ENCODE assay signal across 1 cellular context in the genomic region with DNA sequence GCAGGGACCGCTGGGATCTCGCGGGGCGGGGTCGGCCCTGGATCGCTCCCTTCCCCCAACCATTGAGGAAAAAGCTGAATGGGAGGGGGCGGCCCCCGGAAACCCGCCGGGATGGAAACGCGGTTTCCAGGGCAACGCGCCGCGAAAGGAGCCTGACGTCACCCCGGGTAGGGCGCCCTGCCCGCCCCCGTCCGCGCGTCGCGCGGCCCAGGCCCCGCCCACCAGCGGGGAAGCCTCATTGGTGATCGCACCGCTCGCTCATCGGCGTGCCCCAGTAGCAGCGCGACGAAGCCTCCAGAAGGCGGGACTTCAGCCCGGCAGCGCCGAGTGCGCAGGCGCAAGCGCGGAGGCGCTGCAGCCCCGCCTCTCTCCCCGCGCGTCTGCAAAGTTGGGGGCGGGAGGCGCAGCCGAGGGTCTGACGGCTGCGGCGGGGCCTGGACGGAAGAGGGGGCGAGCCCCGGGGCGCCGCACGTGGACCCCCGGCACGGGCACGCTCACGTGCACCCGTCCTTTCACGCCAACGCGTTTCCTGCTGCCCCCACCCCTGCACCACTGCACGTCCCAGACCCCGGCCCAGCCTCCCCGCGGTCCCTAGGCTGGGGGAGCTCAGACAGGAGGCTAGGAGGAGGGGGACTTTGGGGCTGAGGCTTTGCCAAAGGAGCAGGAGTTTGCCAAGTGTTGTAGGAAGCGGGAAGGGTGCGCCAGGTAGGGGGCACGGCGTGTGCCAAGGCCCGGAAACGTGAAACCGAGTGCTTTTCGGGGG.
TF ChIP-seq lines count a peak whose summit lies in the region.

No MANE protein-coding gene starts in this region.

TF ChIP-seq in WTC11, 78 proteins besides CTCF, POLR2A, EP300 and RAD21 (continued from another document and continues in another):
- TF ChIP-seq, protein P1, sequence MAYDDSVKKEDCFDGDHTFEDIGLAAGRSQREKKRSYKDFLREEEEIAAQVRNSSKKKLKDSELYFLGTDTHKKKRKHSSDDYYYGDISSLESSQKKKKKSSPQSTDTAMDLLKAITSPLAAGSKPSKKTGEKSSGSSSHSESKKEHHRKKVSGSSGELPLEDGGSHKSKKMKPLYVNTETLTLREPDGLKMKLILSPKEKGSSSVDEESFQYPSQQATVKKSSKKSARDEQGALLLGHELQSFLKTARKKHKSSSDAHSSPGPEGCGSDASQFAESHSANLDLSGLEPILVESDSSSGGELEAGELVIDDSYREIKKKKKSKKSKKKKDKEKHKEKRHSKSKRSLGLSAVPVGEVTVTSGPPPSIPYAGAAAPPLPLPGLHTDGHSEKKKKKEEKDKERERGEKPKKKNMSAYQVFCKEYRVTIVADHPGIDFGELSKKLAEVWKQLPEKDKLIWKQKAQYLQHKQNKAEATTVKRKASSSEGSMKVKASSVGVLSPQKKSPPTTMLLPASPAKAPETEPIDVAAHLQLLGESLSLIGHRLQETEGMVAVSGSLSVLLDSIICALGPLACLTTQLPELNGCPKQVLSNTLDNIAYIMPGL (CRISPR knock-in tag; IDR thresholded peaks at IDR 0.05): no peak
- TF ChIP-seq, protein P2, sequence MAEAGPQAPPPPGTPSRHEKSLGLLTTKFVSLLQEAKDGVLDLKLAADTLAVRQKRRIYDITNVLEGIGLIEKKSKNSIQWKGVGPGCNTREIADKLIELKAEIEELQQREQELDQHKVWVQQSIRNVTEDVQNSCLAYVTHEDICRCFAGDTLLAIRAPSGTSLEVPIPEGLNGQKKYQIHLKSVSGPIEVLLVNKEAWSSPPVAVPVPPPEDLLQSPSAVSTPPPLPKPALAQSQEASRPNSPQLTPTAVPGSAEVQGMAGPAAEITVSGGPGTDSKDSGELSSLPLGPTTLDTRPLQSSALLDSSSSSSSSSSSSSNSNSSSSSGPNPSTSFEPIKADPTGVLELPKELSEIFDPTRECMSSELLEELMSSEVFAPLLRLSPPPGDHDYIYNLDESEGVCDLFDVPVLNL (CRISPR knock-in tag; IDR thresholded peaks at IDR 0.05; ENCODE audit: borderline replicate concordance, low read depth): no peak
- 0 out of 2 replicates have a peak, but pooled peaks have one; percentile 64 for TF ChIP-seq ZNF232 (CRISPR knock-in tag; IDR thresholded peaks at IDR 0.05)
- no peak for TF ChIP-seq NR1H2 (CRISPR knock-in tag; IDR thresholded peaks at IDR 0.05)
- TF ChIP-seq CBFB (CRISPR knock-in tag; IDR thresholded peaks at IDR 0.05; ENCODE audit: low read depth): no peak
- no peak for TF ChIP-seq ZNF317 (CRISPR knock-in tag; IDR thresholded peaks at IDR 0.05; ENCODE audit: borderline replicate concordance, low read depth)
- TF ChIP-seq PRRX2 (CRISPR knock-in tag; IDR thresholded peaks at IDR 0.05): no peak
- TF ChIP-seq FOXP1 (CRISPR knock-in tag; IDR thresholded peaks at IDR 0.05; ENCODE audit: borderline replicate concordance): 0 out of 2 replicates have a peak, but pooled peaks have one; percentile 44
- TF ChIP-seq RELA (CRISPR knock-in tag; IDR thresholded peaks at IDR 0.05; ENCODE audit: borderline replicate concordance): no peak
- no peak for TF ChIP-seq SMAD3 (CRISPR knock-in tag; IDR thresholded peaks at IDR 0.05; ENCODE audit: borderline replicate concordance)
- no peak for TF ChIP-seq ZNF121 (CRISPR knock-in tag; IDR thresholded peaks at IDR 0.05)
- TF ChIP-seq, protein P3, sequence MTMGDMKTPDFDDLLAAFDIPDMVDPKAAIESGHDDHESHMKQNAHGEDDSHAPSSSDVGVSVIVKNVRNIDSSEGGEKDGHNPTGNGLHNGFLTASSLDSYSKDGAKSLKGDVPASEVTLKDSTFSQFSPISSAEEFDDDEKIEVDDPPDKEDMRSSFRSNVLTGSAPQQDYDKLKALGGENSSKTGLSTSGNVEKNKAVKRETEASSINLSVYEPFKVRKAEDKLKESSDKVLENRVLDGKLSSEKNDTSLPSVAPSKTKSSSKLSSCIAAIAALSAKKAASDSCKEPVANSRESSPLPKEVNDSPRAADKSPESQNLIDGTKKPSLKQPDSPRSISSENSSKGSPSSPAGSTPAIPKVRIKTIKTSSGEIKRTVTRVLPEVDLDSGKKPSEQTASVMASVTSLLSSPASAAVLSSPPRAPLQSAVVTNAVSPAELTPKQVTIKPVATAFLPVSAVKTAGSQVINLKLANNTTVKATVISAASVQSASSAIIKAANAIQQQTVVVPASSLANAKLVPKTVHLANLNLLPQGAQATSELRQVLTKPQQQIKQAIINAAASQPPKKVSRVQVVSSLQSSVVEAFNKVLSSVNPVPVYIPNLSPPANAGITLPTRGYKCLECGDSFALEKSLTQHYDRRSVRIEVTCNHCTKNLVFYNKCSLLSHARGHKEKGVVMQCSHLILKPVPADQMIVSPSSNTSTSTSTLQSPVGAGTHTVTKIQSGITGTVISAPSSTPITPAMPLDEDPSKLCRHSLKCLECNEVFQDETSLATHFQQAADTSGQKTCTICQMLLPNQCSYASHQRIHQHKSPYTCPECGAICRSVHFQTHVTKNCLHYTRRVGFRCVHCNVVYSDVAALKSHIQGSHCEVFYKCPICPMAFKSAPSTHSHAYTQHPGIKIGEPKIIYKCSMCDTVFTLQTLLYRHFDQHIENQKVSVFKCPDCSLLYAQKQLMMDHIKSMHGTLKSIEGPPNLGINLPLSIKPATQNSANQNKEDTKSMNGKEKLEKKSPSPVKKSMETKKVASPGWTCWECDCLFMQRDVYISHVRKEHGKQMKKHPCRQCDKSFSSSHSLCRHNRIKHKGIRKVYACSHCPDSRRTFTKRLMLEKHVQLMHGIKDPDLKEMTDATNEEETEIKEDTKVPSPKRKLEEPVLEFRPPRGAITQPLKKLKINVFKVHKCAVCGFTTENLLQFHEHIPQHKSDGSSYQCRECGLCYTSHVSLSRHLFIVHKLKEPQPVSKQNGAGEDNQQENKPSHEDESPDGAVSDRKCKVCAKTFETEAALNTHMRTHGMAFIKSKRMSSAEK (CRISPR knock-in tag; IDR thresholded peaks at IDR 0.05; ENCODE audit: borderline replicate concordance): no peak
- TF ChIP-seq ZNF671 (CRISPR knock-in tag; IDR thresholded peaks at IDR 0.05): no peak
- TF ChIP-seq, protein P4, sequence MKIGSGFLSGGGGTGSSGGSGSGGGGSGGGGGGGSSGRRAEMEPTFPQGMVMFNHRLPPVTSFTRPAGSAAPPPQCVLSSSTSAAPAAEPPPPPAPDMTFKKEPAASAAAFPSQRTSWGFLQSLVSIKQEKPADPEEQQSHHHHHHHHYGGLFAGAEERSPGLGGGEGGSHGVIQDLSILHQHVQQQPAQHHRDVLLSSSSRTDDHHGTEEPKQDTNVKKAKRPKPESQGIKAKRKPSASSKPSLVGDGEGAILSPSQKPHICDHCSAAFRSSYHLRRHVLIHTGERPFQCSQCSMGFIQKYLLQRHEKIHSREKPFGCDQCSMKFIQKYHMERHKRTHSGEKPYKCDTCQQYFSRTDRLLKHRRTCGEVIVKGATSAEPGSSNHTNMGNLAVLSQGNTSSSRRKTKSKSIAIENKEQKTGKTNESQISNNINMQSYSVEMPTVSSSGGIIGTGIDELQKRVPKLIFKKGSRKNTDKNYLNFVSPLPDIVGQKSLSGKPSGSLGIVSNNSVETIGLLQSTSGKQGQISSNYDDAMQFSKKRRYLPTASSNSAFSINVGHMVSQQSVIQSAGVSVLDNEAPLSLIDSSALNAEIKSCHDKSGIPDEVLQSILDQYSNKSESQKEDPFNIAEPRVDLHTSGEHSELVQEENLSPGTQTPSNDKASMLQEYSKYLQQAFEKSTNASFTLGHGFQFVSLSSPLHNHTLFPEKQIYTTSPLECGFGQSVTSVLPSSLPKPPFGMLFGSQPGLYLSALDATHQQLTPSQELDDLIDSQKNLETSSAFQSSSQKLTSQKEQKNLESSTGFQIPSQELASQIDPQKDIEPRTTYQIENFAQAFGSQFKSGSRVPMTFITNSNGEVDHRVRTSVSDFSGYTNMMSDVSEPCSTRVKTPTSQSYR (CRISPR knock-in tag; IDR thresholded peaks at IDR 0.05): no peak
- TF ChIP-seq, protein P5, sequence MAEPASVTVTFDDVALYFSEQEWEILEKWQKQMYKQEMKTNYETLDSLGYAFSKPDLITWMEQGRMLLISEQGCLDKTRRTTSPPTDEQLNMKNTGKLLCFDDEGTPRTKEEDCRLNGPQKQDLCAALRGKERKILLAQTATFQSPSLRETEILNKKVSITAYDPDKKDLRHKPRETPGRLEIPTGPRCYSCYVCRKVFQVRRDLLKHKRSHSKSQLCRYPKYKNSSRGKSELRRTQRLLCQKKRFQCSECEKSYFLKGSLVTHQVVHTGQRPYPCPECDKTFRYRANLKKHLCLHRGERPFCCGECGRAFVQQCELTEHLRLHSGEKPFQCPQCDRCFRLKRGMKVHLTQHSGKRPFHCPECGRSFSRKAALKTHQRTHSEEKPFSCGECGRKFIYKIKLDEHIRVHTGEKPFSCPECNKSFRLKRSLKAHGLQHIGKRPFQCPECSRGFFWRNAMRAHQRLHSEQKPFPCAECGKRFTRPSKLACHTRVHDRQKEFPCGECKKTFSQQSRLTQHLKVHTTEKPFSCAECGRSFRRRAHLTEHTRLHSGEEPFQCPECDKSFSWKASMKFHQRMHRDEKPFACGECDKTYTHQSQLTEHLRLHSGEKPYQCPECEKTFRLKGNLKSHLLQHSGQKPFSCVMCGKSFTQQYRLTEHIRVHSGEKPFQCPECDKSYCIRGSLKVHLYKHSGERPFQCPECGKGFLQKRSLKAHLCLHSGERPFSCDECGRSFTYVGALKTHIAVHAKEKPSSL (CRISPR knock-in tag; conservative IDR thresholded peaks at IDR 0.05): no peak
- TF ChIP-seq TP53 (CRISPR knock-in tag; IDR thresholded peaks at IDR 0.05): no peak
- TF ChIP-seq, protein P6, sequence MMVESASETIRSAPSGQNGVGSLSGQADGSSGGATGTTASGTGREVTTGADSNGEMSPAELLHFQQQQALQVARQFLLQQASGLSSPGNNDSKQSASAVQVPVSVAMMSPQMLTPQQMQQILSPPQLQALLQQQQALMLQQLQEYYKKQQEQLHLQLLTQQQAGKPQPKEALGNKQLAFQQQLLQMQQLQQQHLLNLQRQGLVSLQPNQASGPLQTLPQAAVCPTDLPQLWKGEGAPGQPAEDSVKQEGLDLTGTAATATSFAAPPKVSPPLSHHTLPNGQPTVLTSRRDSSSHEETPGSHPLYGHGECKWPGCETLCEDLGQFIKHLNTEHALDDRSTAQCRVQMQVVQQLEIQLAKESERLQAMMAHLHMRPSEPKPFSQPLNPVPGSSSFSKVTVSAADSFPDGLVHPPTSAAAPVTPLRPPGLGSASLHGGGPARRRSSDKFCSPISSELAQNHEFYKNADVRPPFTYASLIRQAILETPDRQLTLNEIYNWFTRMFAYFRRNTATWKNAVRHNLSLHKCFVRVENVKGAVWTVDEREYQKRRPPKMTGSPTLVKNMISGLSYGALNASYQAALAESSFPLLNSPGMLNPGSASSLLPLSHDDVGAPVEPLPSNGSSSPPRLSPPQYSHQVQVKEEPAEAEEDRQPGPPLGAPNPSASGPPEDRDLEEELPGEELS (CRISPR knock-in tag; IDR thresholded peaks at IDR 0.05): peak; percentile 37; the same call in 1 of the 2 replicates
- TF ChIP-seq SP1 (CRISPR knock-in tag; conservative IDR thresholded peaks at IDR 0.05): peak; percentile 96
- no peak for TF ChIP-seq SMAD4 (CRISPR knock-in tag; IDR thresholded peaks at IDR 0.05)
- no peak for TF ChIP-seq SOX15 (CRISPR knock-in tag; IDR thresholded peaks at IDR 0.05)
- peak; percentile 72; the same call in 1 of the 2 replicates for TF ChIP-seq ETV6 (CRISPR knock-in tag; IDR thresholded peaks at IDR 0.05)
- TF ChIP-seq ELF4 (CRISPR knock-in tag; IDR thresholded peaks at IDR 0.05; ENCODE audit: low read depth): no peak
- TF ChIP-seq GABPB1 (CRISPR knock-in tag; IDR thresholded peaks at IDR 0.05): 0 out of 2 replicates have a peak, but pooled peaks have one; percentile 13
- no peak for TF ChIP-seq GTF2I (CRISPR knock-in tag; conservative IDR thresholded peaks at IDR 0.05)
- TF ChIP-seq KAT7 (CRISPR knock-in tag; IDR thresholded peaks at IDR 0.05; ENCODE audit: borderline replicate concordance): no peak
- TF ChIP-seq, protein P7, sequence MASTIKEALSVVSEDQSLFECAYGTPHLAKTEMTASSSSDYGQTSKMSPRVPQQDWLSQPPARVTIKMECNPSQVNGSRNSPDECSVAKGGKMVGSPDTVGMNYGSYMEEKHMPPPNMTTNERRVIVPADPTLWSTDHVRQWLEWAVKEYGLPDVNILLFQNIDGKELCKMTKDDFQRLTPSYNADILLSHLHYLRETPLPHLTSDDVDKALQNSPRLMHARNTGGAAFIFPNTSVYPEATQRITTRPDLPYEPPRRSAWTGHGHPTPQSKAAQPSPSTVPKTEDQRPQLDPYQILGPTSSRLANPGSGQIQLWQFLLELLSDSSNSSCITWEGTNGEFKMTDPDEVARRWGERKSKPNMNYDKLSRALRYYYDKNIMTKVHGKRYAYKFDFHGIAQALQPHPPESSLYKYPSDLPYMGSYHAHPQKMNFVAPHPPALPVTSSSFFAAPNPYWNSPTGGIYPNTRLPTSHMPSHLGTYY (CRISPR knock-in tag; IDR thresholded peaks at IDR 0.05): no peak
- no peak for TF ChIP-seq EMX1 (CRISPR knock-in tag; IDR thresholded peaks at IDR 0.05)
- no peak for TF ChIP-seq MYBL2 (CRISPR knock-in tag; IDR thresholded peaks at IDR 0.05)
- TF ChIP-seq, protein P8, sequence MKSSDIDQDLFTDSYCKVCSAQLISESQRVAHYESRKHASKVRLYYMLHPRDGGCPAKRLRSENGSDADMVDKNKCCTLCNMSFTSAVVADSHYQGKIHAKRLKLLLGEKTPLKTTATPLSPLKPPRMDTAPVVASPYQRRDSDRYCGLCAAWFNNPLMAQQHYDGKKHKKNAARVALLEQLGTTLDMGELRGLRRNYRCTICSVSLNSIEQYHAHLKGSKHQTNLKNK (CRISPR knock-in tag; IDR thresholded peaks at IDR 0.05): no peak
- TF ChIP-seq NFATC4 (CRISPR knock-in tag; IDR thresholded peaks at IDR 0.05): peak; percentile 62; the same call in 1 of the 2 replicates
- TF ChIP-seq, protein P9, sequence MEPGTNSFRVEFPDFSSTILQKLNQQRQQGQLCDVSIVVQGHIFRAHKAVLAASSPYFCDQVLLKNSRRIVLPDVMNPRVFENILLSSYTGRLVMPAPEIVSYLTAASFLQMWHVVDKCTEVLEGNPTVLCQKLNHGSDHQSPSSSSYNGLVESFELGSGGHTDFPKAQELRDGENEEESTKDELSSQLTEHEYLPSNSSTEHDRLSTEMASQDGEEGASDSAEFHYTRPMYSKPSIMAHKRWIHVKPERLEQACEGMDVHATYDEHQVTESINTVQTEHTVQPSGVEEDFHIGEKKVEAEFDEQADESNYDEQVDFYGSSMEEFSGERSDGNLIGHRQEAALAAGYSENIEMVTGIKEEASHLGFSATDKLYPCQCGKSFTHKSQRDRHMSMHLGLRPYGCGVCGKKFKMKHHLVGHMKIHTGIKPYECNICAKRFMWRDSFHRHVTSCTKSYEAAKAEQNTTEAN (CRISPR knock-in tag; IDR thresholded peaks at IDR 0.05): no peak
- TF ChIP-seq HMGA2 (CRISPR knock-in tag; IDR thresholded peaks at IDR 0.05): no peak
- no peak for TF ChIP-seq NR3C1 (CRISPR knock-in tag; conservative IDR thresholded peaks at IDR 0.05; ENCODE audit: low read depth)
- TF ChIP-seq NFYB (CRISPR knock-in tag; conservative IDR thresholded peaks at IDR 0.05; ENCODE audit: low read depth): peak; percentile 95
- TF ChIP-seq TEAD1 (CRISPR knock-in tag; IDR thresholded peaks at IDR 0.05): no peak
- TF ChIP-seq, protein P10, sequence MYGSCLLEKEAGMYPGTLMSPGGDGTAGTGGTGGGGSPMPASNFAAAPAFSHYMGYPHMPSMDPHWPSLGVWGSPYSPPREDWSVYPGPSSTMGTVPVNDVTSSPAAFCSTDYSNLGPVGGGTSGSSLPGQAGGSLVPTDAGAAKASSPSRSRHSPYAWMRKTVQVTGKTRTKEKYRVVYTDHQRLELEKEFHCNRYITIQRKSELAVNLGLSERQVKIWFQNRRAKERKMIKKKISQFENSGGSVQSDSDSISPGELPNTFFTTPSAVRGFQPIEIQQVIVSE (CRISPR knock-in tag; IDR thresholded peaks at IDR 0.05; ENCODE audit: borderline replicate concordance): no peak; the same call in 1 of the 2 replicates
